In genomic region chr14:61498811-61499210, GRCh38 we compare ENCODE assay signal across 9 cellular contexts.
DNase-seq lines count a peak whose midpoint lies in the region; ATAC-seq and TF ChIP-seq lines count a peak whose summit lies in the region.
"Had no signal": no experiment of that assay in that cellular context is flagged by ENCODE, and none has a peak within 500 bp of the region (broad histone marks: within the 10 kb centered on the region; RNA-seq: fewer than 3 reads in every experiment).

No MANE protein-coding gene starts in this region.

- no peak overlapping the region for H3K4me3 ChIP-seq in choroid plexus epithelial cell (ENCODE audit: low read depth, low read length)
- no peak overlapping the region for H3K4me3 ChIP-seq in naive thymus-derived CD4-positive, alpha-beta T cell (ENCODE audit: low read length)

- ATAC-seq in naive thymus-derived CD4-positive, alpha-beta T cell = no peak
- no peak for ATAC-seq in GM18502 (IDR thresholded peaks at IDR 0.05; ENCODE audit: poor library complexity, unreplicated experiment)

- POLR2A ChIA-PET in naive thymus-derived CD4-positive, alpha-beta T cell (lab: Charles Lee) = interaction anchor here (0.6 to 1.5 kb wide), 5 partner anchors 8 to 39 kb away, joined by 3 to 6 read pairs (median 3); no protein-coding TSS in a partner anchor

- peak; percentile 68 for DNase-seq in AG20443 (ENCODE audit: low spot score)
- DNase-seq in M059J (ENCODE audit: low read depth) = peak; percentile 62
- DNase-seq in choroid plexus epithelial cell (ENCODE audit: low read depth) = peak; percentile 85
- no peak for DNase-seq in naive thymus-derived CD4-positive, alpha-beta T cell
- no peak for DNase-seq in posterior vena cava (ENCODE audit: low spot score)
- DNase-seq in T-helper 2 cell treated with Interferon-gamma antibody and Interleukin-4, amounts not matched to agents 5 μg/mL and 100 μg/mL, for 36 hours (ENCODE audit: low spot score) = no peak
- no peak for DNase-seq in nucleus accumbens (lab: John Stamatoyannopoulos, UW)
- DNase-seq: erythroblast had no signal

- TF ChIP-seq CTCF in choroid plexus epithelial cell (conservative IDR thresholded peaks at IDR 0.05; ENCODE audit: low read depth, low read length) = no peak

- H3K27me3 Mint-ChIP-seq in naive thymus-derived CD4-positive, alpha-beta T cell = no peaks in the 10 kb centered on the region
- no peaks in the 10 kb centered on the region for H3K27me3 Mint-ChIP-seq in T-helper 2 cell treated with Interferon-gamma antibody and Interleukin-4, amounts not matched to agents 5 μg/mL and 100 μg/mL, for 36 hours (ENCODE audit: low read depth)

- intact Hi-C loops in naive thymus-derived CD4-positive, alpha-beta T cell (cut with micrococcal nuclease) = no loop called here
- intact Hi-C loops in posterior vena cava (cut with DNase I) = no loop called here

- H3K4me3 Mint-ChIP-seq in naive thymus-derived CD4-positive, alpha-beta T cell = no peak overlapping the region
- no peak overlapping the region for H3K4me3 Mint-ChIP-seq in T-helper 2 cell treated with Interferon-gamma antibody and Interleukin-4, amounts not matched to agents 5 μg/mL and 100 μg/mL, for 36 hours

- CTCF ChIA-PET in naive thymus-derived CD4-positive, alpha-beta T cell (lab: Charles Lee) = interaction anchor here (1.2 kb wide), 1 partner anchor 22 kb away, joined by 3 read pairs; no protein-coding TSS in a partner anchor

- H3K36me3 Mint-ChIP-seq in naive thymus-derived CD4-positive, alpha-beta T cell = peaks cover 9 to 53% (median 28%) of the 10 kb centered on the region in 5 donors
- peaks cover 57% of the 10 kb centered on the region for H3K36me3 Mint-ChIP-seq in T-helper 2 cell treated with Interferon-gamma antibody and Interleukin-4, amounts not matched to agents 5 μg/mL and 100 μg/mL, for 36 hours (ENCODE audit: low read depth)

- H3K27me3 ChIP-seq in naive thymus-derived CD4-positive, alpha-beta T cell (ENCODE audit: control insufficient read depth in 2 of 2, insufficient read depth in 2 of 2, low read length in 2 of 2) = no peaks in the 10 kb centered on the region

- peak overlapping the region in 6 of 9 donors; percentile 27 to 99 (median 94) for H3K27ac Mint-ChIP-seq in naive thymus-derived CD4-positive, alpha-beta T cell
- H3K27ac Mint-ChIP-seq in T-helper 2 cell treated with Interferon-gamma antibody and Interleukin-4, amounts not matched to agents 5 μg/mL and 100 μg/mL, for 36 hours = no peak overlapping the region

- peaks cover 55 to 88% (median 79%) of the 10 kb centered on the region in 7 donors for H3K4me1 Mint-ChIP-seq in naive thymus-derived CD4-positive, alpha-beta T cell
- peaks cover 40% of the 10 kb centered on the region for H3K4me1 Mint-ChIP-seq in T-helper 2 cell treated with Interferon-gamma antibody and Interleukin-4, amounts not matched to agents 5 μg/mL and 100 μg/mL, for 36 hours (ENCODE audit: low read depth)

- peaks cover 0 to 24% (median 4%) of the 10 kb centered on the region in 3 experiments for H3K36me3 ChIP-seq in naive thymus-derived CD4-positive, alpha-beta T cell (ENCODE audit: control insufficient read depth in 2 of 3, insufficient read depth in 3 of 3, low read length in 3 of 3)

- H3K27ac ChIP-seq in naive thymus-derived CD4-positive, alpha-beta T cell (ENCODE audit: low read depth, low read length) = peak overlapping the region; percentile 48

- H3K9me3 ChIP-seq in naive thymus-derived CD4-positive, alpha-beta T cell (ENCODE audit: control insufficient read depth in 2 of 3, low read length in 3 of 3) = no peaks in the 10 kb centered on the region

- peaks cover 40 to 42% of the 10 kb centered on the region in 2 donors for H3K4me1 ChIP-seq in naive thymus-derived CD4-positive, alpha-beta T cell (ENCODE audit: control insufficient read depth in 2 of 2, insufficient read depth in 2 of 2, low read length in 2 of 2)

- peaks cover 0 to 4% (median 0%) of the 10 kb centered on the region in 11 donors for H3K9me3 Mint-ChIP-seq in naive thymus-derived CD4-positive, alpha-beta T cell
- no peaks in the 10 kb centered on the region for H3K9me3 Mint-ChIP-seq in T-helper 2 cell treated with Interferon-gamma antibody and Interleukin-4, amounts not matched to agents 5 μg/mL and 100 μg/mL, for 36 hours

Comparison
In these comparisons a context has a peak if more than half of its experiments do, and no peak if none do; other contexts are left out.
1. DNase-seq: peak in AG20443 (single experiment), M059J (single experiment) and choroid plexus epithelial cell (single experiment); none in naive thymus-derived CD4-positive, alpha-beta T cell (0 of 9), posterior vena cava (single experiment), T-helper 2 cell treated with Interferon-gamma antibody and Interleukin-4, amounts not matched to agents 5 μg/mL and 100 μg/mL, for 36 hours (single experiment) and nucleus accumbens (0 of 56).